8 cellular contexts compared by ENCODE assay signal in genomic region chr10:95907454-95908253, GRCh38. TPM values are rescaled to one million over a fixed set of nuclear protein-coding genes. Genes with fewer than 3 reads are reported as not detected.
DNase-seq lines count a peak whose midpoint lies in the region; ATAC-seq, FAIRE-seq and TF ChIP-seq lines count a peak whose summit lies in the region.

TSS of gene CC2D2B (plus strand) at chr10:95907975. CDS start at chr10:95911324, 3,349 bp downstream.

- peak within 1 kb of the TSS; percentile 59 for H2AFZ ChIP-seq in endothelial cell of umbilical vein (ENCODE audit: low read depth, low read length)

- POLR2A ChIA-PET in endothelial cell of umbilical vein (lab: Charles Lee) = interaction anchor here (0.6 to 0.8 kb wide), 2 partner anchors 66 to 222 kb away, joined by 3 read pairs; partner anchors contain the start of gene ZNF518A

- CTCF ChIA-PET in endothelial cell of umbilical vein (lab: Charles Lee) = interaction anchor here (0.7 to 2.2 kb wide), 13 partner anchors 9 to 427 kb away, joined by 3 to 26 read pairs (median 5); partner anchors contain the start of genes TCTN3 and ZNF518A

- no peaks in the 10 kb centered on the region for H3K36me3 ChIP-seq in endothelial cell of umbilical vein (ENCODE audit: control insufficient read depth in 2 of 2, extremely low read depth in 1 of 2, insufficient read depth in 2 of 2, low read length in 2 of 2)

- H3K9me1 ChIP-seq in endothelial cell of umbilical vein (replicated peaks; ENCODE audit: control insufficient read depth, extremely low read depth, insufficient read depth, low read length) = no peaks in the 10 kb centered on the region

- intact Hi-C loops in endothelial cell of umbilical vein (cut with micrococcal nuclease) = loop anchor here (1.0 to 5.0 kb wide), 5 partner anchors 135 to 385 kb away; partner anchors contain the start of genes CCNJ and ZNF518A

- TF ChIP-seq POLR2A in endothelial cell of umbilical vein (IDR thresholded peaks at IDR 0.05; ENCODE audit: low read depth, low read length) = peak; percentile 77

- peak; percentile 93 for FAIRE-seq in endothelial cell of umbilical vein (lab: Jason Lieb, UNC)

- peak; percentile 81 for DNase-seq in COLO668 (lab: John Stamatoyannopoulos, UW; ENCODE audit: unreplicated experiment)
- peak; percentile 68 to 71 for DNase-seq in NOMO-1 (lab: John Stamatoyannopoulos, UW; ENCODE audit: unreplicated experiment in 2 of 2)
- peak; percentile 62 for DNase-seq in activated CD8-positive, alpha-beta memory T cell treated with anti-CD3 and anti-CD28 coated beads, Interleukin-2, amount 50 U/mL, for 4 hours
- peak; percentile 89 for DNase-seq in endothelial cell of umbilical vein (ENCODE audit: low read depth, low spot score)
- DNase-seq in midbrain (lab: John Stamatoyannopoulos, UW) = peak; percentile 94
- DNase-seq in stimulated activated CD8-positive, alpha-beta memory T cell treated with anti-CD3 and anti-CD28 coated beads, Interleukin-15, amount 100 ng/mL, for 48 hours (ENCODE audit: low read depth in 2 of 2) = peak; percentile 51 to 62

- peak within 1 kb of the TSS; percentile 37 for H3K9ac ChIP-seq in endothelial cell of umbilical vein (replicated peaks; ENCODE audit: extremely low read depth, insufficient read depth, low read length)

- peaks cover 4% of the 10 kb centered on the region for H3K4me1 ChIP-seq in endothelial cell of umbilical vein (ENCODE audit: control insufficient read depth, extremely low read depth, insufficient read depth, low read length)

- H3K27me3 ChIP-seq in endothelial cell of umbilical vein (ENCODE audit: control insufficient read depth in 2 of 2, insufficient read depth in 2 of 2, low read length in 2 of 2) = peaks cover 0 to 1% of the 10 kb centered on the region in 2 experiments

- H3K27ac ChIP-seq in endothelial cell of umbilical vein (ENCODE audit: insufficient read depth, low read depth, low read length) = peak within 1 kb of the TSS; percentile 16

- H4K20me1 ChIP-seq in endothelial cell of umbilical vein (replicated peaks; ENCODE audit: control insufficient read depth, extremely low read depth, insufficient read depth, low read length) = no peaks in the 10 kb centered on the region

- no TSS peak for BruUV-seq in endothelial cell of umbilical vein (replicated peaks; lab: Mats Ljungman, UMichigan)

- TF ChIP-seq CTCF in endothelial cell of umbilical vein (IDR thresholded peaks at IDR 0.05; ENCODE audit: extremely low read depth in 1 of 2, insufficient read depth in 1 of 2, low read depth in 1 of 2, low read length in 2 of 2) = peak; percentile 22

- dilution Hi-C loops in endothelial cell of umbilical vein (cut with MboI; ENCODE audit: extremely low pct_ligation_motif_present, low sequenced_read_pairs) = no loop called here

- peak within 1 kb of the TSS; percentile 94 for H3K4me2 ChIP-seq in endothelial cell of umbilical vein (ENCODE audit: insufficient read depth, low read length)

- peak; percentile 77 for ATAC-seq in GM19372 (IDR thresholded peaks at IDR 0.05; ENCODE audit: low read depth, unreplicated experiment)
- peak; percentile 74 for ATAC-seq in HG03521 (IDR thresholded peaks at IDR 0.05; ENCODE audit: unreplicated experiment)

- H3K9me3 ChIP-seq in endothelial cell of umbilical vein (replicated peaks; ENCODE audit: control insufficient read depth, insufficient read depth, low read length) = no peaks in the 10 kb centered on the region

- H3K4me3 ChIP-seq in endothelial cell of umbilical vein (replicated peaks in 1 of 3; ENCODE audit: insufficient read depth in 1 of 3, low read depth in 1 of 3, low read length in 3 of 3) = peak within 1 kb of the TSS; percentile 15 to 80 (median 68)

- no peaks in the 10 kb centered on the region for H3K79me2 ChIP-seq in endothelial cell of umbilical vein (ENCODE audit: control insufficient read depth, insufficient read depth, low read length)

TF ChIP-seq in endothelial cell of umbilical vein, 7 proteins besides CTCF, POLR2A, EP300 and RAD21:
- TF ChIP-seq GATA2 (IDR thresholded peaks at IDR 0.05; ENCODE audit: insufficient read depth, insufficient read length, low read depth, low read length) (no peak), MAX (IDR thresholded peaks at IDR 0.05; ENCODE audit: insufficient read depth, insufficient read length) (peak; percentile 5)
TF ChIP-seq in endothelial cell of umbilical vein: peak in this region for 1.

RNA-seq across cellular contexts. Expression of gene CC2D2B, which starts in this region (rescaled TPM):
- 0.53 and 1.2 TPM in 2 replicates for total RNA-seq in endothelial cell of umbilical vein
- polyA plus RNA-seq in endothelial cell of umbilical vein = 0.03 and 0.21 TPM in 2 replicates
- 0.04 and 0.06 TPM in 2 replicates for polyA plus RNA-seq in endothelial cell of umbilical vein (2011; cell fraction: cytosol; rRNA removed)
- 0.57 and 0.60 TPM in 2 replicates for polyA plus RNA-seq in endothelial cell of umbilical vein (2011; cell fraction: nucleus; rRNA removed)
- polyA plus RNA-seq in endothelial cell of umbilical vein (2012) = 0.13 TPM in 1 of 2 replicates, not detected in the other
- 0.21 and 0.49 TPM in 2 replicates for polyA minus RNA-seq in endothelial cell of umbilical vein
- polyA minus RNA-seq in endothelial cell of umbilical vein (2011; cell fraction: cytosol; rRNA and poly(A)+ RNA removed) = not detected
- 1.0 and 1.1 TPM in 2 replicates for polyA minus RNA-seq in endothelial cell of umbilical vein (2011; cell fraction: nucleus; rRNA and poly(A)+ RNA removed)

Comparison
In these comparisons a context has a peak if more than half of its experiments do, and no peak if none do; other contexts are left out.
1. Peak in every context shown above with its lines: DNase-seq, ATAC-seq, H3K4me3 ChIP-seq and H3K27ac ChIP-seq.